26 cellular contexts compared by ENCODE assay signal in genomic region chr9:2688636-2689035, GRCh38. TPM values are rescaled to one million over a fixed set of nuclear protein-coding genes. Genes with fewer than 3 reads are reported as not detected.
DNase-seq lines count a peak whose midpoint lies in the region; ATAC-seq and TF ChIP-seq lines count a peak whose summit lies in the region.
"Had no signal": no experiment of that assay in that cellular context is flagged by ENCODE, and none has a peak within 500 bp of the region (broad histone marks: within the 10 kb centered on the region; RNA-seq: fewer than 3 reads in every experiment).

No MANE protein-coding gene starts in this region.

- no peak for TF ChIP-seq CTCF in left ventricle myocardium inferior (IDR thresholded peaks at IDR 0.05; ENCODE audit: borderline replicate concordance)
- TF ChIP-seq CTCF in neural crest cell (conservative IDR thresholded peaks at IDR 0.05), result no peak

- no peaks in the 10 kb centered on the region for H3K36me3 Mint-ChIP-seq in neural crest cell (ENCODE audit: low read depth)
- H3K36me3 Mint-ChIP-seq: CD4-positive, alpha-beta memory T cell had no signal

- H3K4me3 ChIP-seq in SK-N-MC (no peak overlapping the region), left ventricle myocardium inferior (no peak overlapping the region)
- H3K4me3 ChIP-seq: A549; BLaER1 treated with 17β-estradiol and CSF1 and Interleukin-3, amounts not matched to agents 10 nM and 100 nM; GM23248; HAP-1 had no signal

- H3K4me1 ChIP-seq in left ventricle myocardium inferior, result peaks cover 31% of the 10 kb centered on the region
- H3K4me1 ChIP-seq: A549; BE2C; BLaER1 treated with 17β-estradiol and CSF1 and Interleukin-3, amounts not matched to agents 10 nM and 100 nM; HAP-1 had no signal

- peak; percentile 78 for ATAC-seq in Right ventricle myocardium superior (ENCODE audit: poor library complexity)
- ATAC-seq in left cardiac atrium, result no peak
- ATAC-seq: A549 had no signal

- peak overlapping the region; percentile 55; the same call in 1 of the 2 replicates for H3K27ac ChIP-seq in SK-N-MC
- H3K27ac ChIP-seq in left ventricle myocardium inferior (replicated peaks), result peak overlapping the region; percentile 48
- H3K27ac ChIP-seq: A549; BLaER1 treated with 17β-estradiol and CSF1 and Interleukin-3, amounts not matched to agents 10 nM and 100 nM; GM23248 had no signal

- no peak for DNase-seq in Right ventricle myocardium superior
- no peak for DNase-seq in left cardiac atrium
- no peak for DNase-seq in SK-N-MC (ENCODE audit: low read depth, low spot score)
- DNase-seq in left ventricle myocardium inferior, result no peak
- DNase-seq in neural crest cell (ENCODE audit: low read depth, low spot score), result no peak
- no peak for DNase-seq in NCI-H748 (lab: John Stamatoyannopoulos, UW; ENCODE audit: unreplicated experiment)
- no peak for DNase-seq in inferior parietal cortex (ENCODE audit: extremely low spot score)
- DNase-seq in activated effector memory CD4-positive, alpha-beta T cell treated with anti-CD3 and anti-CD28 coated beads, Interleukin-2, amount 50 U/mL, for 16 hours, result no peak
- DNase-seq: 8988T; ACHN; AML-193; BE2C; Calu3; CD4-positive, alpha-beta memory T cell; COR-L47; DMS53; DMS79 treated with DMSO at 0.1 percent for 48 hours; GF-D8; GM23248; HFFc6 had no signal

- no peak overlapping the region for H3K4me3 Mint-ChIP-seq in neural crest cell
- H3K4me3 Mint-ChIP-seq: CD4-positive, alpha-beta memory T cell; HFFc6 had no signal

- H3K27ac Mint-ChIP-seq in neural crest cell (ENCODE audit: unreplicated experiment), result peak overlapping the region; percentile 2
- H3K27ac Mint-ChIP-seq: CD4-positive, alpha-beta memory T cell; HFFc6 had no signal

- no peak overlapping the region for H3K9ac ChIP-seq in SK-N-MC (ENCODE audit: insufficient read length)
- H3K9ac ChIP-seq: BLaER1 treated with 17β-estradiol and CSF1 and Interleukin-3, amounts not matched to agents 10 nM and 100 nM; GM23248 had no signal

- no peaks in the 10 kb centered on the region for H3K4me1 Mint-ChIP-seq in neural crest cell
- H3K4me1 Mint-ChIP-seq: CD4-positive, alpha-beta memory T cell had no signal

- H3K9me3 Mint-ChIP-seq in neural crest cell, result no peaks in the 10 kb centered on the region
- H3K9me3 Mint-ChIP-seq: CD4-positive, alpha-beta memory T cell; HFFc6 had no signal

- H3K36me3 ChIP-seq in SK-N-MC (ENCODE audit: insufficient read depth, low read length) (no peaks in the 10 kb centered on the region; the same call in 1 of the 2 replicates), left ventricle myocardium inferior (no peaks in the 10 kb centered on the region)
- H3K36me3 ChIP-seq: BE2C had no signal

- no peaks in the 10 kb centered on the region for H3K27me3 Mint-ChIP-seq in neural crest cell (ENCODE audit: low read depth)
- H3K27me3 Mint-ChIP-seq: CD4-positive, alpha-beta memory T cell had no signal

- intact Hi-C loops in Right ventricle myocardium superior (cut with DNase I) (no loop called here), left cardiac atrium (cut with DNase I) (no loop called here), left ventricle myocardium inferior (cut with micrococcal nuclease) (no loop called here)

- H3K9me3 ChIP-seq in SK-N-MC (ENCODE audit: low read depth, low read length), result no peaks in the 10 kb centered on the region
- H3K9me3 ChIP-seq in left ventricle myocardium inferior (replicated peaks), result no peaks in the 10 kb centered on the region
- H3K9me3 ChIP-seq: A549; BE2C; BLaER1 treated with 17β-estradiol and CSF1 and Interleukin-3, amounts not matched to agents 10 nM and 100 nM; HAP-1 had no signal

- H3K27me3 ChIP-seq in left ventricle myocardium inferior (ENCODE audit: low read depth), result no peaks in the 10 kb centered on the region
- H3K27me3 ChIP-seq: BE2C; BLaER1 treated with 17β-estradiol and CSF1 and Interleukin-3, amounts not matched to agents 10 nM and 100 nM had no signal

RNA-seq across cellular contexts. Expression of gene KCNV2, which starts 28.7 kb away (rescaled TPM):
- total RNA-seq in Right ventricle myocardium superior (not detected), left cardiac atrium (not detected), left ventricle myocardium inferior (not detected), neural crest cell (not detected in 2 replicates)
- total RNA-seq: Calu3; CD4-positive, alpha-beta memory T cell; Daoy; G401; GM23248; H1; HFFc6 had no signal
